Comparison of ENCODE assay signal across 30 cellular contexts in the genomic region with DNA sequence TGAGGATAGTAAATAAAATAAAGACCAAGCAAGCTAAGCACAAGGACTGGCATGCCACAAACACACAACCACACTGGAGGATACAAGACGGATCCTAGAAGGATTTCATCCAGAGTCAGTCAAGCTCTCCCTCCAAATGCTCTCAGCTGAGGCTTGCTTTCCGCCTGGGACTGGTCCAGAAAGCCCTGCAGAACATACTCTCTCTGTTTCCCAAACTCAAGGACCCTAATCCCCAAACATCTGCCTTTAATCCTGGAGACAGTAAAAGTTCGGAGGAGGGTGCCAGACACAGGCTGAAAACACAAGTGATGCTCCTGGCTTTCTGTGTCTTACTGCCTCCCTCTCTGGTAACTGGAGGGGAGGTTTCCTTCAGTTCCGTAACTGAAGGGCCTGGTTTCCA. TPM values are rescaled to one million over a fixed set of nuclear protein-coding genes. Genes with fewer than 3 reads are reported as not detected.
DNase-seq lines count a peak whose midpoint lies in the region; TF ChIP-seq lines count a peak whose summit lies in the region.
"Had no signal": no experiment of that assay in that cellular context is flagged by ENCODE, and none has a peak within 500 bp of the region (broad histone marks: within the 10 kb centered on the region; RNA-seq: fewer than 3 reads in every experiment).

No MANE protein-coding gene starts in this region.

- no peaks in the 10 kb centered on the region for H3K79me2 ChIP-seq in neural progenitor cell (ENCODE audit: low read depth)

- H3K27me3 Mint-ChIP-seq in glutamatergic neuron (ENCODE audit: unreplicated experiment) (peaks cover 14% of the 10 kb centered on the region), neural progenitor cell (ENCODE audit: insufficient read depth, low read depth) (peaks cover 31% of the 10 kb centered on the region)

- H2AFZ ChIP-seq in neural progenitor cell (replicated peaks) = no peak overlapping the region

- no peaks in the 10 kb centered on the region for H3K9me3 ChIP-seq in neural progenitor cell (ENCODE audit: low read depth)
- H3K9me3 ChIP-seq: SJSA1 had no signal

- peaks cover 35% of the 10 kb centered on the region for H3K4me1 Mint-ChIP-seq in glutamatergic neuron (ENCODE audit: low read depth, unreplicated experiment)
- H3K4me1 Mint-ChIP-seq in neural progenitor cell = peaks cover 40% of the 10 kb centered on the region

- peaks cover 5% of the 10 kb centered on the region for H3F3A ChIP-seq in neural progenitor cell (ENCODE audit: low read depth)

- H3K36me3 Mint-ChIP-seq in glutamatergic neuron (ENCODE audit: unreplicated experiment) (no peaks in the 10 kb centered on the region), neural progenitor cell (no peaks in the 10 kb centered on the region)
- H3K36me3 Mint-ChIP-seq: activated naive CD4-positive, alpha-beta T cell treated with anti-CD3 and anti-CD28 coated beads, Interleukin-2, amount 50 U/mL, for 72 hours; CD4-positive, CD25-positive, alpha-beta regulatory T cell; IgD-negative memory B cell; stimulated activated naive B cell treated with anti-CD40 and anti-IgM and Interleukin-4, amounts not matched to agents 10 μg/mL and 1 μg/mL and 100 μg/mL, for 72 hours; type B pancreatic cell had no signal

- no peak overlapping the region for H3K4me3 ChIP-seq in neural progenitor cell
- H3K4me3 ChIP-seq: SJSA1 had no signal

- TF ChIP-seq CTCF in glutamatergic neuron (IDR thresholded peaks at IDR 0.05; ENCODE audit: partially characterized antibody, unreplicated experiment) = no peak
- TF ChIP-seq CTCF in neural progenitor cell (IDR thresholded peaks at IDR 0.05) = no peak

- no peak overlapping the region for H3K4me2 ChIP-seq in neural progenitor cell

- H3K27ac Mint-ChIP-seq in glutamatergic neuron (ENCODE audit: unreplicated experiment) (no peak overlapping the region), neural progenitor cell (no peak overlapping the region)
- H3K27ac Mint-ChIP-seq: activated naive CD4-positive, alpha-beta T cell treated with anti-CD3 and anti-CD28 coated beads, Interleukin-2, amount 50 U/mL, for 72 hours; CD4-positive, CD25-positive, alpha-beta regulatory T cell; stimulated activated naive B cell treated with anti-CD40 and anti-IgM and Interleukin-4, amounts not matched to agents 10 μg/mL and 1 μg/mL and 100 μg/mL, for 72 hours had no signal

- no peak overlapping the region for H3K27ac ChIP-seq in neural progenitor cell
- H3K27ac ChIP-seq: 22Rv1, SJSA1, VCaP had no signal

- no peak overlapping the region for H3K9ac ChIP-seq in neural progenitor cell

- H3K9me3 Mint-ChIP-seq in glutamatergic neuron (ENCODE audit: unreplicated experiment) (peaks cover 11% of the 10 kb centered on the region), neural progenitor cell (no peaks in the 10 kb centered on the region)
- H3K9me3 Mint-ChIP-seq: activated naive CD4-positive, alpha-beta T cell treated with anti-CD3 and anti-CD28 coated beads, Interleukin-2, amount 50 U/mL, for 72 hours; IgD-negative memory B cell; neural crest cell; stimulated activated naive B cell treated with anti-CD40 and anti-IgM and Interleukin-4, amounts not matched to agents 10 μg/mL and 1 μg/mL and 100 μg/mL, for 72 hours; type B pancreatic cell had no signal

- H3K36me3 ChIP-seq in neural progenitor cell = no peaks in the 10 kb centered on the region
- H3K36me3 ChIP-seq: SJSA1 had no signal

- H3K4me3 Mint-ChIP-seq in glutamatergic neuron (ENCODE audit: unreplicated experiment) = peak overlapping the region; percentile 59
- no peak overlapping the region for H3K4me3 Mint-ChIP-seq in neural progenitor cell
- H3K4me3 Mint-ChIP-seq: CD4-positive, CD25-positive, alpha-beta regulatory T cell; neural crest cell; stimulated activated naive B cell treated with anti-CD40 and anti-IgM and Interleukin-4, amounts not matched to agents 10 μg/mL and 1 μg/mL and 100 μg/mL, for 72 hours; type B pancreatic cell had no signal

- no peaks in the 10 kb centered on the region for H4K20me1 ChIP-seq in neural progenitor cell (ENCODE audit: low read depth)

- peaks cover 22% of the 10 kb centered on the region for H3K4me1 ChIP-seq in neural progenitor cell

- peaks cover 25% of the 10 kb centered on the region for H3K27me3 ChIP-seq in neural progenitor cell

- DNase-seq in NCI-H82 (lab: John Stamatoyannopoulos, UW) (peak; percentile 30), NCI-H82 treated with DMSO at 0.1 percent for 48 hours (lab: John Stamatoyannopoulos, UW; ENCODE audit: unreplicated experiment) (no peak), glutamatergic neuron (no peak), hypothalamus (lab: John Stamatoyannopoulos, UW) (no peak), neural progenitor cell (ENCODE audit: low spot score) (no peak), NCI-H510A treated with DMSO at 0.1 percent for 48 hours (lab: John Stamatoyannopoulos, UW) (no peak)
- DNase-seq: activated CD4-positive, alpha-beta T cell treated with anti-CD3 and anti-CD28 coated beads for 48 hours; activated CD8-positive, alpha-beta memory T cell treated with anti-CD3 and anti-CD28 coated beads for 24 hours; activated T-cell treated with anti-CD3 and anti-CD28 coated beads for 4 hours; anterior cingulate cortex; Calu3; CD4-positive, CD25-positive, alpha-beta regulatory T cell; DMS79 treated with DMSO at 0.1 percent for 48 hours; hippocampal formation; NCI-H2107; RPMI8226; small intestine; stimulated activated naive B cell treated with anti-CD40 and anti-IgM and Interleukin-4, amounts not matched to agents 10 μg/mL and 1 μg/mL and 100 μg/mL, for 72 hours; substantia nigra; T1000 had no signal

RNA-seq across cellular contexts. Expression of a gene that starts 5.3 kb away (rescaled TPM):
- total RNA-seq in glutamatergic neuron (ENCODE audit: unreplicated experiment) = 6.0 TPM
- 1.6 TPM in 1 of 2 replicates, not detected in the other for total RNA-seq in neural progenitor cell (ENCODE audit: low replicate concordance)
- total RNA-seq: CD4-positive, CD25-positive, alpha-beta regulatory T cell; OCI-LY7; SJSA1 had no signal

RNA-seq across cellular contexts. Expression of a gene that starts 9.3 kb away (rescaled TPM):
- 4.6 TPM for total RNA-seq in glutamatergic neuron (ENCODE audit: unreplicated experiment)
- 1.5 and 2.2 TPM in 2 replicates for total RNA-seq in neural progenitor cell (ENCODE audit: low replicate concordance)
- total RNA-seq: CD4-positive, CD25-positive, alpha-beta regulatory T cell; OCI-LY7 had no signal

RNA-seq across cellular contexts. Expression of a gene that starts 32.3 kb away (rescaled TPM):
- total RNA-seq in glutamatergic neuron (ENCODE audit: unreplicated experiment) = 21.7 TPM
- 0.96 TPM in 1 of 2 replicates, not detected in the other for total RNA-seq in neural progenitor cell (ENCODE audit: low replicate concordance)
- total RNA-seq: activated naive CD4-positive, alpha-beta T cell treated with anti-CD3 and anti-CD28 coated beads, Interleukin-2, amount 50 U/mL, for 72 hours; bronchial epithelial cell; CD4-positive, CD25-positive, alpha-beta regulatory T cell; OCI-LY7; SJSA1 had no signal

RNA-seq across cellular contexts. Expression of a gene that starts 55.4 kb away (rescaled TPM):
- total RNA-seq in glutamatergic neuron (ENCODE audit: unreplicated experiment) (111 TPM), neural progenitor cell (ENCODE audit: low replicate concordance) (29.7 and 42.0 TPM in 2 replicates)

RNA-seq across cellular contexts. Expression of a gene that starts 57.8 kb away (rescaled TPM):
- total RNA-seq in glutamatergic neuron (ENCODE audit: unreplicated experiment) (not detected), neural progenitor cell (ENCODE audit: low replicate concordance) (not detected in 2 replicates)
- total RNA-seq: bronchial epithelial cell; Calu3; CD4-positive, CD25-positive, alpha-beta regulatory T cell; left lobe of liver; neural crest cell; OCI-LY7; SJSA1 had no signal

Comparison
In these comparisons a context has a peak if more than half of its experiments do, and no peak if none do; other contexts are left out.
1. RNA of a gene that starts 32.3 kb away (total RNA-seq): 21.7 TPM in glutamatergic neuron (single experiment); 0.96 TPM in neural progenitor cell; every median in the first group is over 10 times any median in the second.